In the genomic region with DNA sequence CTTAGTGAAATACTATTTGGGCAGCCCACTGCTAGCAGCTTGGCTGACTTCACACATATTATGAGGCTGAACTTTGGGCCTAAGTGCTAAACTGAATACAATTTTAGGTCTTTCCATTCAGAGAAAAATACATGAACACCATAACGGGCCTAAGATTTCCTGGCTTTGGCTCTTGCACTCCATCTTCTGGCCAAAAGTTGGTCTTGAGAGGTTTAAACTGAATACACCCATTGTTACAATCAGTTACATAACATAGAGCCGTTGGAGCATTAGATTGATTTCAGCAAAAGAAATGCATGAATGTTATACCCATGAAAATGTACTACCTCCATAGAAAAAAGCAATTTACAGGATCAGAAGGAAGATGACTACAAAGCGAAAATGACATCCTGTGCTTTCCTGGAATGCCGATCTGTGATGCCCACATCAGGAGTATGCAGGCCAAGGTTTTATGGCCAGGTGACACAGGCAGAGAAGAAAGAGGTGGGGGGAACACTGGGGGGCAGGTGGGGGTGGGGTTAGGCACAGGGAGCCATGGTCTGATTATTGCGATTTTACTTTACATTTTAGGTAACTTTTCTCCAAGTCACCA, we compare ENCODE assay signal across 8 cellular contexts. TPM values are rescaled to one million over a fixed set of nuclear protein-coding genes. Genes with fewer than 3 reads are reported as not detected.
DNase-seq lines count a peak whose midpoint lies in the region; ATAC-seq, FAIRE-seq and TF ChIP-seq lines count a peak whose summit lies in the region.

No MANE protein-coding gene starts in this region.

- 50 to 57% (median 57%) methylated on average over 5 of the region's 5 CpGs for WGBS in psoas muscle, 3 donors

- no peak overlapping the region for H3K27ac ChIP-seq in psoas muscle

- no peaks in the 10 kb centered on the region for H3K9me3 Mint-ChIP-seq in activated T-cell treated with anti-CD3 and anti-CD28 coated beads, Interleukin-2, amount 50 U/mL, for 4 hours

- intact Hi-C loops in psoas muscle (cut with DNase I) = loop anchor here in 1 of 2 donors (2.0 to 5.0 kb wide), 3 partner anchors 86 to 486 kb away; no protein-coding TSS in a partner anchor

- no peaks in the 10 kb centered on the region for H3K36me3 ChIP-seq in psoas muscle (ENCODE audit: insufficient read depth in 1 of 2, low read depth in 1 of 2)

- no peaks in the 10 kb centered on the region for H3K27me3 ChIP-seq in psoas muscle (ENCODE audit: insufficient read depth in 3 of 3, low read length in 2 of 3)

- no peak overlapping the region for H3K4me3 ChIP-seq in psoas muscle

- TF ChIP-seq CTCF in GM13976 (IDR thresholded peaks at IDR 0.05; ENCODE audit: borderline replicate concordance, control extremely low read depth, extremely low read depth, insufficient read depth, missing control alignments) = no peak
- TF ChIP-seq CTCF in psoas muscle (IDR thresholded peaks at IDR 0.05) = peak; percentile 72

- no peaks in the 10 kb centered on the region for H3K4me1 Mint-ChIP-seq in activated T-cell treated with anti-CD3 and anti-CD28 coated beads, Interleukin-2, amount 50 U/mL, for 4 hours (ENCODE audit: low read depth)

- peak in 1 of 2 donors; percentile 37 for ATAC-seq in activated T-cell treated with anti-CD3 and anti-CD28 coated beads, Interleukin-2, amount 50 U/mL, for 4 hours
- ATAC-seq in psoas muscle = peak; percentile 61 to 89 (median 74)
- ATAC-seq in GM21723 (IDR thresholded peaks at IDR 0.05; ENCODE audit: unreplicated experiment) = no peak

- peaks cover 5% of the 10 kb centered on the region for H3K4me1 ChIP-seq in psoas muscle

- H3K4me3 Mint-ChIP-seq in activated T-cell treated with anti-CD3 and anti-CD28 coated beads, Interleukin-2, amount 50 U/mL, for 4 hours = no peak overlapping the region

- FAIRE-seq in frontal cortex (lab: Jason Lieb, UNC) = peak; percentile 84

- no peaks in the 10 kb centered on the region for H3K36me3 Mint-ChIP-seq in activated T-cell treated with anti-CD3 and anti-CD28 coated beads, Interleukin-2, amount 50 U/mL, for 4 hours (ENCODE audit: insufficient read depth)

- in situ Hi-C loops in GM13976 (cut with MboI; ENCODE audit: low sequenced_read_pairs, unreplicated experiment) = loop anchor here (5.0 kb wide), 1 partner anchor 486 kb away; no protein-coding TSS in a partner anchor

- peak; percentile 87 for DNase-seq in Ammon's horn (ENCODE audit: low spot score)
- DNase-seq in GM13976 (ENCODE audit: low spot score) = peak; percentile 38
- DNase-seq in NCI-H524 treated with DMSO at 0.1 percent for 48 hours (lab: John Stamatoyannopoulos, UW) = peak; percentile 23
- DNase-seq in activated T-cell treated with anti-CD3 and anti-CD28 coated beads, Interleukin-2, amount 50 U/mL, for 4 hours = peak; percentile 21
- DNase-seq in frontal cortex (ENCODE audit: low spot score in 2 of 2) = peak; percentile 53 to 55
- no peak for DNase-seq in psoas muscle
- DNase-seq in GDM1 (lab: John Stamatoyannopoulos, UW) = no peak

- H3K9me3 ChIP-seq in psoas muscle = no peaks in the 10 kb centered on the region

- peaks cover 5% of the 10 kb centered on the region for H3K27me3 Mint-ChIP-seq in activated T-cell treated with anti-CD3 and anti-CD28 coated beads, Interleukin-2, amount 50 U/mL, for 4 hours (ENCODE audit: low read depth)

RNA-seq across cellular contexts. Expression of a gene that starts 11.1 kb away (rescaled TPM):
- total RNA-seq in activated T-cell treated with anti-CD3 and anti-CD28 coated beads, Interleukin-2, amount 50 U/mL, for 4 hours = under 1 TPM; 0.15 to 0.79 (median 0.45) TPM
- total RNA-seq in frontal cortex = 53.8 TPM
- 1 to 10 TPM; 3.2 to 9.4 (median 5.2) TPM for total RNA-seq in psoas muscle
- 1 to 10 TPM; 1.3 to 9.6 (median 3.2) TPM for polyA plus RNA-seq in psoas muscle

Comparison
In these comparisons a context has a peak if more than half of its experiments do, and no peak if none do; other contexts are left out.
1. DNase-seq: peak in Ammon's horn (single experiment), GM13976 (single experiment), NCI-H524 treated with DMSO at 0.1 percent for 48 hours (single experiment), activated T-cell treated with anti-CD3 and anti-CD28 coated beads, Interleukin-2, amount 50 U/mL, for 4 hours (single experiment) and frontal cortex (2 of 2); none in psoas muscle (0 of 2) and GDM1 (single experiment).